1 cellular context compared by ENCODE assay signal in genomic region chr13:62512194-62513141, GRCh38.
A peak's percentile ranks its signal among the peaks of the same experiment; 100 is the strongest.
TF ChIP-seq lines count a peak whose summit lies in the region.

No MANE protein-coding gene starts in this region.

TF ChIP-seq in GM23338, 12 proteins besides CTCF, POLR2A, EP300 and RAD21 (continued from another document):
- TF ChIP-seq ZNF462 (CRISPR knock-in tag; IDR thresholded peaks at IDR 0.05) (peak; percentile 20; the same call in 1 of the 2 replicates), EZH2 (IDR thresholded peaks at IDR 0.05; ENCODE audit: low read depth, unreplicated experiment) (no peak), ZNF114 (CRISPR knock-in tag; IDR thresholded peaks at IDR 0.05) (no peak), EZH2phosphoT487 (IDR thresholded peaks at IDR 0.05; ENCODE audit: unreplicated experiment) (no peak), STAT1 (IDR thresholded peaks at IDR 0.05; ENCODE audit: unreplicated experiment) (no peak), POLR2AphosphoS5 (IDR thresholded peaks at IDR 0.05; ENCODE audit: low read depth) (no peak), NANOG (IDR thresholded peaks at IDR 0.05; ENCODE audit: borderline replicate concordance) (no peak), REST (IDR thresholded peaks at IDR 0.05; ENCODE audit: unreplicated experiment) (no peak), JUNB (IDR thresholded peaks at IDR 0.05; ENCODE audit: unreplicated experiment) (no peak), CREB1 (CRISPR knock-in tag; IDR thresholded peaks at IDR 0.05; ENCODE audit: low read depth) (no peak)
- TF ChIP-seq, protein P1, sequence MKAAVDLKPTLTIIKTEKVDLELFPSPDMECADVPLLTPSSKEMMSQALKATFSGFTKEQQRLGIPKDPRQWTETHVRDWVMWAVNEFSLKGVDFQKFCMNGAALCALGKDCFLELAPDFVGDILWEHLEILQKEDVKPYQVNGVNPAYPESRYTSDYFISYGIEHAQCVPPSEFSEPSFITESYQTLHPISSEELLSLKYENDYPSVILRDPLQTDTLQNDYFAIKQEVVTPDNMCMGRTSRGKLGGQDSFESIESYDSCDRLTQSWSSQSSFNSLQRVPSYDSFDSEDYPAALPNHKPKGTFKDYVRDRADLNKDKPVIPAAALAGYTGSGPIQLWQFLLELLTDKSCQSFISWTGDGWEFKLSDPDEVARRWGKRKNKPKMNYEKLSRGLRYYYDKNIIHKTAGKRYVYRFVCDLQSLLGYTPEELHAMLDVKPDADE (IDR thresholded peaks at IDR 0.05): no peak
